ENCODE assay signal across 15 cellular contexts in the genomic region with DNA sequence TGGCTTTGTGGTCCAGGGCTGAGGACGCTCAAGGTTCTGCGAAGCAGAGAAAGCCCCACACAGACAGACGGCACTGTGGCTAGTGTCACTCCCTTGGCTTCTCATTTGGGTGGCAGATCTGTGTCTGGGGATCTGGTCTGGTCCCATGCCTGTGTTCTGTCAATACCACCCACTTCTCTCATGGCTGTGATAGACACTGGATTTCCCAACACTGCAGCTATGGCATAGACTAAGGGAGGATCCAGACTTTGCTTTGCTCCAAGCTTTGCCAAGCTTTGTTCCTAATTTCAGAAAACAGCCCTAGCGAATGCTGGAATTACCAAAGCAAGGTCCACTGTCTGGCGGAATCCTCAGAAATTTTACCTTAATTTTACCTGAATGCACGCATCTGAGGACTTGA.
"Had no signal": no experiment of that assay in that cellular context is flagged by ENCODE, and none has a peak within 500 bp of the region (broad histone marks: within the 10 kb centered on the region; RNA-seq: fewer than 3 reads in every experiment).

No MANE protein-coding gene starts in this region.

- H3K27ac ChIP-seq: sigmoid colon, spleen, thoracic aorta had no signal

- ATAC-seq: activated CD4-positive, alpha-beta T cell treated with anti-CD3 and anti-CD28 coated beads for 36 hours; activated naive CD4-positive, alpha-beta T cell treated with anti-CD3 and anti-CD28 coated beads, Interleukin-2, amount 50 U/mL, for 72 hours; stimulated activated naive CD8-positive, alpha-beta T cell treated with anti-CD3 and anti-CD28 coated beads, Interleukin-15, amount 100 ng/mL, for 72 hours had no signal

- H3K9me3 ChIP-seq: sigmoid colon, spleen, thoracic aorta had no signal

- H3K36me3 Mint-ChIP-seq: activated CD4-positive, alpha-beta memory T cell treated with anti-CD3 and anti-CD28 coated beads for 36 hours; activated naive CD4-positive, alpha-beta T cell treated with anti-CD3 and anti-CD28 coated beads, Interleukin-2, amount 50 U/mL, for 72 hours; mesothelial cell of epicardium had no signal

- H3K9me3 Mint-ChIP-seq: activated CD4-positive, alpha-beta memory T cell treated with anti-CD3 and anti-CD28 coated beads for 36 hours; activated T-cell treated with anti-CD3 and anti-CD28 coated beads, Interleukin-2, amount 50 U/mL, for 24 hours had no signal

- H3K27me3 Mint-ChIP-seq: activated CD4-positive, alpha-beta memory T cell treated with anti-CD3 and anti-CD28 coated beads for 36 hours; activated CD4-positive, alpha-beta T cell treated with anti-CD3 and anti-CD28 coated beads for 36 hours had no signal

- DNase-seq: activated CD4-positive, alpha-beta memory T cell treated with anti-CD3 and anti-CD28 coated beads for 36 hours; activated CD4-positive, alpha-beta T cell treated with anti-CD3 and anti-CD28 coated beads for 36 hours; activated T-cell treated with anti-CD3 and anti-CD28 coated beads, Interleukin-2, amount 50 U/mL, for 24 hours; effector memory CD4-positive, alpha-beta T cell; foreskin fibroblast; nephron progenitor cell; sigmoid colon; spleen; stimulated activated naive CD8-positive, alpha-beta T cell treated with anti-CD3 and anti-CD28 coated beads, Interleukin-15, amount 100 ng/mL, for 72 hours had no signal

- H3K4me1 Mint-ChIP-seq: central memory CD8-positive, alpha-beta T cell had no signal

- H3K36me3 ChIP-seq: sigmoid colon, spleen, thoracic aorta had no signal

- H3K27me3 ChIP-seq: sigmoid colon had no signal

- H3K4me3 Mint-ChIP-seq: activated CD4-positive, alpha-beta memory T cell treated with anti-CD3 and anti-CD28 coated beads for 36 hours; activated CD4-positive, alpha-beta T cell treated with anti-CD3 and anti-CD28 coated beads for 36 hours; activated T-cell treated with anti-CD3 and anti-CD28 coated beads, Interleukin-2, amount 50 U/mL, for 24 hours; central memory CD8-positive, alpha-beta T cell; mesothelial cell of epicardium; nephron progenitor cell; T-helper 1 cell treated with Interleukin-12 subunit alpha and Interleukin-12 subunit beta and Interleukin-4 antibody, amounts not matched to agents 30 μg/mL and 1 μg/mL, for 36 hours had no signal

- H3K4me3 ChIP-seq: lung, sigmoid colon, spleen, thoracic aorta had no signal

- H3K27ac Mint-ChIP-seq: activated CD4-positive, alpha-beta memory T cell treated with anti-CD3 and anti-CD28 coated beads for 36 hours; activated CD4-positive, alpha-beta T cell treated with anti-CD3 and anti-CD28 coated beads for 36 hours; activated naive CD4-positive, alpha-beta T cell treated with anti-CD3 and anti-CD28 coated beads, Interleukin-2, amount 50 U/mL, for 72 hours; activated T-cell treated with anti-CD3 and anti-CD28 coated beads, Interleukin-2, amount 50 U/mL, for 24 hours; mesothelial cell of epicardium; nephron progenitor cell had no signal
